Comparison of ENCODE assay signal across 1 cellular context in genomic region chr7:101608772-101609713, GRCh38.
A peak's percentile ranks its signal among the peaks of the same experiment; 100 is the strongest.
TF ChIP-seq lines count a peak whose summit lies in the region.

No MANE protein-coding gene starts in this region.

TF ChIP-seq in H1, 55 proteins besides CTCF, POLR2A, EP300 and RAD21 (continued from another document):
- TF ChIP-seq CHD7 (IDR thresholded peaks at IDR 0.05; ENCODE audit: insufficient replicate concordance, low read length): no peak
- TF ChIP-seq SP4 (IDR thresholded peaks at IDR 0.05; ENCODE audit: low read length): no peak
- no peak for TF ChIP-seq BCL11A (IDR thresholded peaks at IDR 0.05; ENCODE audit: low read depth in 2 of 2, low read length in 2 of 2)
- TF ChIP-seq TEAD4 (IDR thresholded peaks at IDR 0.05; ENCODE audit: low read depth, low read length): no peak
- TF ChIP-seq RBBP5 (IDR thresholded peaks at IDR 0.05; ENCODE audit: borderline replicate concordance, low read depth, low read length): peak; percentile 82; the same call in 1 of the 2 replicates
- TF ChIP-seq GABPA (IDR thresholded peaks at IDR 0.05; ENCODE audit: borderline replicate concordance, insufficient read depth, low read length): 0 out of 2 replicates have a peak, but pooled peaks have one; percentile 34
- no peak for TF ChIP-seq MAX (IDR thresholded peaks at IDR 0.05)
- 0 out of 2 replicates have a peak, but pooled peaks have one; percentile 51 for TF ChIP-seq YY1 (IDR thresholded peaks at IDR 0.05; ENCODE audit: low read depth, low read length)
- TF ChIP-seq KDM1A (IDR thresholded peaks at IDR 0.05; ENCODE audit: borderline replicate concordance, low read length): no peak
- no peak for TF ChIP-seq SRF (IDR thresholded peaks at IDR 0.05; ENCODE audit: low read depth, low read length)
- peak; percentile 85 for TF ChIP-seq ASH2L (IDR thresholded peaks at IDR 0.05; ENCODE audit: low read length)
- TF ChIP-seq HDAC2 (IDR thresholded peaks at IDR 0.05; ENCODE audit: borderline replicate concordance in 1 of 2, low read depth in 2 of 2, low read length in 2 of 2): no peak
- TF ChIP-seq NANOG (IDR thresholded peaks at IDR 0.05; ENCODE audit: insufficient read depth, low read depth, low read length, poor library complexity, severe bottlenecking): no peak
- TF ChIP-seq TCF12 (IDR thresholded peaks at IDR 0.05; ENCODE audit: low read depth, low read length): 0 out of 2 replicates have a peak, but pooled peaks have one; percentile 52
